In genomic region chr17:46205975-46206374, GRCh38 we compare ENCODE assay signal across 24 cellular contexts. TPM values are rescaled to one million over a fixed set of nuclear protein-coding genes. Genes with fewer than 3 reads are reported as not detected.
DNase-seq lines count a peak whose midpoint lies in the region; ATAC-seq and TF ChIP-seq lines count a peak whose summit lies in the region.
"Had no signal": no experiment of that assay in that cellular context is flagged by ENCODE, and none has a peak within 500 bp of the region (broad histone marks: within the 10 kb centered on the region; RNA-seq: fewer than 3 reads in every experiment).

No MANE protein-coding gene starts in this region.

- no peak overlapping the region for H3K4me3 ChIP-seq in CD4-positive, CD25-positive, alpha-beta regulatory T cell (ENCODE audit: low read depth, low read length)
- H3K4me3 ChIP-seq in HEK293 (ENCODE audit: low read depth, low read length), result no peak overlapping the region
- no peak overlapping the region for H3K4me3 ChIP-seq in CD4-positive, alpha-beta memory T cell (ENCODE audit: low read length in 2 of 2)
- no peak overlapping the region for H3K4me3 ChIP-seq in left ventricle myocardium inferior
- H3K4me3 ChIP-seq: A549; BLaER1 treated with 17β-estradiol and CSF1 and Interleukin-3, amounts not matched to agents 10 nM and 100 nM; GM12878; GM23338 had no signal

- no peak overlapping the region for H3K4me3 Mint-ChIP-seq in CD4-positive, CD25-positive, alpha-beta regulatory T cell
- H3K4me3 Mint-ChIP-seq in central memory CD8-positive, alpha-beta T cell, result no peak overlapping the region
- no peak overlapping the region for H3K4me3 Mint-ChIP-seq in stimulated activated effector memory CD8-positive, alpha-beta T cell treated with anti-CD3 and anti-CD28 coated beads, Interleukin-12 subunit alpha, Interleukin-12 subunit beta, amount 100 ng/mL, for 72 hours
- H3K4me3 Mint-ChIP-seq in CD4-positive, alpha-beta memory T cell, result no peak overlapping the region
- H3K4me3 Mint-ChIP-seq: CD14-positive monocyte; CD8-positive, alpha-beta T cell; GM23338; H9; HFFc6 had no signal

- H3K36me3 ChIP-seq in CD4-positive, CD25-positive, alpha-beta regulatory T cell (ENCODE audit: control insufficient read depth, insufficient read depth, low read length), result no peaks in the 10 kb centered on the region
- H3K36me3 ChIP-seq in HEK293 (ENCODE audit: control insufficient read depth in 2 of 2, insufficient read depth in 1 of 2, low read length in 2 of 2) (peaks cover 34 to 53% of the 10 kb centered on the region in 2 experiments; a peak in 2 of 3 replicates), left ventricle myocardium inferior (peaks cover 3% of the 10 kb centered on the region)
- H3K36me3 ChIP-seq in CD4-positive, alpha-beta memory T cell (ENCODE audit: insufficient read depth, low read length), result no peaks in the 10 kb centered on the region

- no peaks in the 10 kb centered on the region for H3K9me3 Mint-ChIP-seq in CD4-positive, CD25-positive, alpha-beta regulatory T cell
- no peaks in the 10 kb centered on the region for H3K9me3 Mint-ChIP-seq in central memory CD8-positive, alpha-beta T cell
- H3K9me3 Mint-ChIP-seq in stimulated activated effector memory CD8-positive, alpha-beta T cell treated with anti-CD3 and anti-CD28 coated beads, Interleukin-12 subunit alpha, Interleukin-12 subunit beta, amount 100 ng/mL, for 72 hours, result no peaks in the 10 kb centered on the region
- no peaks in the 10 kb centered on the region for H3K9me3 Mint-ChIP-seq in CD4-positive, alpha-beta memory T cell
- H3K9me3 Mint-ChIP-seq: CD8-positive, alpha-beta T cell; HFFc6 had no signal

- H3K4me1 ChIP-seq in CD4-positive, CD25-positive, alpha-beta regulatory T cell (ENCODE audit: control insufficient read depth, insufficient read depth, low read length, poor library complexity, severe bottlenecking), result no peaks in the 10 kb centered on the region
- H3K4me1 ChIP-seq in HEK293 (ENCODE audit: control insufficient read depth, insufficient read depth, low read length), result no peaks in the 10 kb centered on the region
- H3K4me1 ChIP-seq in CD4-positive, alpha-beta memory T cell (ENCODE audit: insufficient read depth, low read length), result no peaks in the 10 kb centered on the region
- peaks cover 6% of the 10 kb centered on the region for H3K4me1 ChIP-seq in left ventricle myocardium inferior
- H3K4me1 ChIP-seq: BE2C; BLaER1 treated with 17β-estradiol and CSF1 and Interleukin-3, amounts not matched to agents 10 nM and 100 nM had no signal

- no peaks in the 10 kb centered on the region for H3K27me3 Mint-ChIP-seq in CD4-positive, CD25-positive, alpha-beta regulatory T cell
- no peaks in the 10 kb centered on the region for H3K27me3 Mint-ChIP-seq in central memory CD8-positive, alpha-beta T cell
- H3K27me3 Mint-ChIP-seq in CD4-positive, alpha-beta memory T cell, result no peaks in the 10 kb centered on the region

- no peak for ATAC-seq in CD4-positive, CD25-positive, alpha-beta regulatory T cell (ENCODE audit: low read depth in 2 of 2)
- ATAC-seq in central memory CD8-positive, alpha-beta T cell (replicated peaks; ENCODE audit: extremely low read depth, poor library complexity, severe bottlenecking), result no peak
- ATAC-seq in stimulated activated effector memory CD8-positive, alpha-beta T cell treated with anti-CD3 and anti-CD28 coated beads, Interleukin-12 subunit alpha, Interleukin-12 subunit beta, amount 100 ng/mL, for 72 hours, result no peak
- ATAC-seq: A549; CD8-positive, alpha-beta T cell; GM12878; GM23338; HCT116 had no signal

- no peaks in the 10 kb centered on the region for H3K9me3 ChIP-seq in CD4-positive, CD25-positive, alpha-beta regulatory T cell (ENCODE audit: control insufficient read depth in 2 of 2, low read length in 2 of 2)
- H3K9me3 ChIP-seq in HEK293 (ENCODE audit: control insufficient read depth, insufficient read depth, low read depth, low read length) (peaks cover 5% of the 10 kb centered on the region), left ventricle myocardium inferior (replicated peaks) (peaks cover 11% of the 10 kb centered on the region)
- no peaks in the 10 kb centered on the region for H3K9me3 ChIP-seq in CD4-positive, alpha-beta memory T cell (ENCODE audit: control insufficient read depth in 1 of 2, low read length in 2 of 2)
- H3K9me3 ChIP-seq: BE2C had no signal

- H3K27ac ChIP-seq in CD4-positive, CD25-positive, alpha-beta regulatory T cell (ENCODE audit: insufficient read depth, low read length, poor library complexity, severe bottlenecking), result no peak overlapping the region
- H3K27ac ChIP-seq in HEK293 (ENCODE audit: extremely low read depth, low read depth, low read length) (no peak overlapping the region), left ventricle myocardium inferior (replicated peaks) (no peak overlapping the region)
- no peak overlapping the region for H3K27ac ChIP-seq in CD4-positive, alpha-beta memory T cell (ENCODE audit: low read depth, low read length)
- H3K27ac ChIP-seq: A549; BLaER1 treated with 17β-estradiol and CSF1 and Interleukin-3, amounts not matched to agents 10 nM and 100 nM had no signal

- H3K36me3 Mint-ChIP-seq in CD4-positive, CD25-positive, alpha-beta regulatory T cell, result no peaks in the 10 kb centered on the region
- H3K36me3 Mint-ChIP-seq in central memory CD8-positive, alpha-beta T cell (ENCODE audit: insufficient read depth), result peaks cover 18% of the 10 kb centered on the region
- H3K36me3 Mint-ChIP-seq in stimulated activated effector memory CD8-positive, alpha-beta T cell treated with anti-CD3 and anti-CD28 coated beads, Interleukin-12 subunit alpha, Interleukin-12 subunit beta, amount 100 ng/mL, for 72 hours, result peaks cover 36% of the 10 kb centered on the region
- peaks cover 0 to 12% of the 10 kb centered on the region in 2 donors for H3K36me3 Mint-ChIP-seq in CD4-positive, alpha-beta memory T cell

- peaks cover 5 to 52% (median 34%) of the 10 kb centered on the region in 4 donors for H3K4me1 Mint-ChIP-seq in CD4-positive, CD25-positive, alpha-beta regulatory T cell
- peaks cover 36% of the 10 kb centered on the region for H3K4me1 Mint-ChIP-seq in central memory CD8-positive, alpha-beta T cell
- peaks cover 10% of the 10 kb centered on the region for H3K4me1 Mint-ChIP-seq in stimulated activated effector memory CD8-positive, alpha-beta T cell treated with anti-CD3 and anti-CD28 coated beads, Interleukin-12 subunit alpha, Interleukin-12 subunit beta, amount 100 ng/mL, for 72 hours
- H3K4me1 Mint-ChIP-seq in CD4-positive, alpha-beta memory T cell, result peaks cover 6 to 50% (median 31%) of the 10 kb centered on the region in 4 donors
- H3K4me1 Mint-ChIP-seq: CD14-positive monocyte, GM23338 had no signal

- peak overlapping the region in 2 of 3 donors; percentile 22 to 32 for H3K27ac Mint-ChIP-seq in CD4-positive, CD25-positive, alpha-beta regulatory T cell
- peak overlapping the region; percentile 35 for H3K27ac Mint-ChIP-seq in central memory CD8-positive, alpha-beta T cell (ENCODE audit: low read depth)
- peak overlapping the region; percentile 16 for H3K27ac Mint-ChIP-seq in stimulated activated effector memory CD8-positive, alpha-beta T cell treated with anti-CD3 and anti-CD28 coated beads, Interleukin-12 subunit alpha, Interleukin-12 subunit beta, amount 100 ng/mL, for 72 hours
- H3K27ac Mint-ChIP-seq in CD4-positive, alpha-beta memory T cell, result peak overlapping the region in 2 of 7 donors; percentile 19 to 24
- H3K27ac Mint-ChIP-seq: CD8-positive, alpha-beta T cell; GM23338; H9; HFFc6 had no signal

- POLR2A ChIA-PET in HEK293 (lab: Yijun Ruan, JAX), result no interaction called here
- POLR2A ChIA-PET in CD4-positive, alpha-beta memory T cell (lab: Charles Lee; ENCODE audit: partially characterized antibody), result interaction anchor here (1.0 to 4.3 kb wide), 2 partner anchors 12 to 25 kb away, joined by 3 to 21 read pairs; partner anchors contain the start of gene KANSL1

- no peak for TF ChIP-seq CTCF in HEK293 (tag by site-specific recombination; IDR thresholded peaks at IDR 0.05)
- TF ChIP-seq CTCF in left ventricle myocardium inferior (IDR thresholded peaks at IDR 0.05; ENCODE audit: borderline replicate concordance), result no peak

- intact Hi-C loops in CD4-positive, alpha-beta memory T cell (cut with micrococcal nuclease), result no loop called here
- intact Hi-C loops in left ventricle myocardium inferior (cut with micrococcal nuclease), result no loop called here

- CTCF ChIA-PET in HEK293 (lab: Yijun Ruan, JAX), result interaction anchor here (0.6 to 2.3 kb wide), 6 partner anchors 10 to 205 kb away, joined by 5 to 14 read pairs (median 8); partner anchors contain the start of gene KANSL1
- CTCF ChIA-PET in CD4-positive, alpha-beta memory T cell (lab: Charles Lee; ENCODE audit: partially characterized antibody), result interaction anchor here (0.7 to 1.6 kb wide), 8 partner anchors 9 to 161 kb away, joined by 3 to 5 read pairs (median 4); partner anchors contain the start of gene KANSL1

- DNase-seq in CD4-positive, CD25-positive, alpha-beta regulatory T cell, result no peak
- no peak for DNase-seq in central memory CD8-positive, alpha-beta T cell (ENCODE audit: low spot score in 2 of 2)
- no peak for DNase-seq in stimulated activated effector memory CD8-positive, alpha-beta T cell treated with anti-CD3 and anti-CD28 coated beads, Interleukin-12 subunit alpha, Interleukin-12 subunit beta, amount 100 ng/mL, for 72 hours (ENCODE audit: low spot score in 2 of 2)
- DNase-seq in stimulated activated naive CD4-positive, alpha-beta T cell treated with Interleukin-2 at 50 U/mL for 16 hours (lab: John Stamatoyannopoulos, UW), result no peak
- no peak for DNase-seq in CD4-positive, alpha-beta memory T cell
- DNase-seq in left ventricle myocardium inferior, result no peak
- DNase-seq: 8988T; ACHN; AML-193; BE2C; CD8-positive, alpha-beta T cell; DMS 273 treated with DMSO at 0.1 percent for 48 hours; DMS79; EL; GDM1; H9; HFFc6 had no signal

- no peaks in the 10 kb centered on the region for H3K27me3 ChIP-seq in CD4-positive, CD25-positive, alpha-beta regulatory T cell (ENCODE audit: control insufficient read depth, insufficient read depth, low read length)
- H3K27me3 ChIP-seq in CD4-positive, alpha-beta memory T cell (ENCODE audit: insufficient read depth, low read length), result no peaks in the 10 kb centered on the region
- no peaks in the 10 kb centered on the region for H3K27me3 ChIP-seq in left ventricle myocardium inferior (ENCODE audit: low read depth)
- H3K27me3 ChIP-seq: BE2C; BLaER1 treated with 17β-estradiol and CSF1 and Interleukin-3, amounts not matched to agents 10 nM and 100 nM had no signal

TF ChIP-seq in HEK293, 187 proteins besides CTCF, POLR2A, EP300 and RAD21:
- TF ChIP-seq HOXC10 (CRISPR knock-in tag; IDR thresholded peaks at IDR 0.05) (no peak), SETDB1 (IDR thresholded peaks at IDR 0.05; ENCODE audit: insufficient read length, low read length) (peak; percentile 70), TRIM28 (IDR thresholded peaks at IDR 0.05; ENCODE audit: borderline replicate concordance, low read length) (no peak), HOXD13 (CRISPR knock-in tag; IDR thresholded peaks at IDR 0.05; ENCODE audit: borderline replicate concordance) (no peak), ZNF248 (tag by site-specific recombination; IDR thresholded peaks at IDR 0.05) (peak; percentile 97)
TF ChIP-seq in HEK293: peak in this region for 2.

RNA-seq across cellular contexts. Expression of gene KANSL1, which starts 12.7 kb away (rescaled TPM):
- total RNA-seq in CD4-positive, CD25-positive, alpha-beta regulatory T cell, result 295 TPM
- 10 to 100 TPM in 3 of 4 donors, 1 to 10 TPM in 1; 9.1 to 14.1 (median 11.3) TPM for polyA plus RNA-seq in CD4-positive, CD25-positive, alpha-beta regulatory T cell
- total RNA-seq in CD4-positive, alpha-beta memory T cell, result 100 to 1,000 TPM; 190 to 206 TPM
- 10 to 100 TPM in 1 of 2 donors, 1 to 10 TPM in 1; 6.7 to 24.3 TPM for polyA plus RNA-seq in CD4-positive, alpha-beta memory T cell
- total RNA-seq in left ventricle myocardium inferior, result 23.7 TPM
